Comparison of ENCODE assay signal across 8 cellular contexts in the genomic region with DNA sequence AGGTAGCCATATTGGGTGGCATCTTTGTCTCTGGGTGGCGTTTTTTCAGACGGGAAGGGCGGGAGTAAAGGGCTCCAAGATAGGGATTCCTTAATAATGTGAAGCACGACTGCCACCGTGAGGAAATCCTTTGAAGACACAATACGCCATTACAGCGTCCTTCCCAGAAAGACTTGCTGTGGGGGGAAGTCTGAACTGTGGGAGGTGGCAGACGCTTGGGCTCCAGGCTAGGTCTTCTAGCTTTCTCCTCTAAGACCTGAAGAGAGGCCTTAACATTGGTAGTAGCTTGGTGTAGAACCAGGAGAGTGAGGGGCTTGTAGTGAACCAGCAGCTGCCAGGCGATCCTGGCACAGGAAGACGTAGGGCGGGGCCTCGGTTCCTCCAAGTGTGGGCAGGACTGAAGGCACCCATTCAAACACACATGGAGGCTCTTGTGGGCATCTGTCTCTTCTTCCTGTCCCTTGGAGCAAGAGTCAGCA.
DNase-seq lines count a peak whose midpoint lies in the region; ATAC-seq and TF ChIP-seq lines count a peak whose summit lies in the region.
"Had no signal": no experiment of that assay in that cellular context is flagged by ENCODE, and none has a peak within 500 bp of the region (broad histone marks: within the 10 kb centered on the region; RNA-seq: fewer than 3 reads in every experiment).

No MANE protein-coding gene starts in this region.

- no peaks in the 10 kb centered on the region for H3K9me3 ChIP-seq in esophagus squamous epithelium
- peaks cover 0 to 12% (median 4%) of the 10 kb centered on the region in 4 donors for H3K9me3 ChIP-seq in stomach

- intact Hi-C loops in esophagus squamous epithelium (cut with DNase I) (no loop called here), stomach (cut with DNase I; ENCODE audit: low total_unique reads) (no loop called here)

- TF ChIP-seq POLR2A in esophagus squamous epithelium (IDR thresholded peaks at IDR 0.05) = no peak
- no peak for TF ChIP-seq POLR2A in stomach (IDR thresholded peaks at IDR 0.05)

- H3K27ac ChIP-seq in esophagus squamous epithelium (peak overlapping the region in 2 of 4 donors; percentile 77 to 84), stomach (peak overlapping the region in 3 of 5 donors; percentile 83 to 91 (median 86))

- peak; percentile 11 for DNase-seq in esophagus squamous epithelium (lab: John Stamatoyannopoulos, UW)
- DNase-seq in stomach = peak; percentile 89
- DNase-seq in COLO668 (lab: John Stamatoyannopoulos, UW; ENCODE audit: unreplicated experiment) = no peak
- no peak for DNase-seq in activated naive CD8-positive, alpha-beta T cell treated with anti-CD3 and anti-CD28 coated beads for 36 hours
- DNase-seq in pons (ENCODE audit: low spot score) = no peak

- H3K4me1 ChIP-seq in esophagus squamous epithelium (no peaks in the 10 kb centered on the region), stomach (peaks cover 0 to 10% (median 3%) of the 10 kb centered on the region in 4 donors)

- H3K27me3 ChIP-seq in esophagus squamous epithelium (no peaks in the 10 kb centered on the region), stomach (no peaks in the 10 kb centered on the region)

- peak; percentile 70 for ATAC-seq in GM19395 (IDR thresholded peaks at IDR 0.05; ENCODE audit: unreplicated experiment)

- peaks cover 5 to 8% (median 5%) of the 10 kb centered on the region in 3 donors for H3K4me1 Mint-ChIP-seq in IgD-negative memory B cell
- H3K4me1 Mint-ChIP-seq in activated naive CD8-positive, alpha-beta T cell treated with anti-CD3 and anti-CD28 coated beads for 36 hours = no peaks in the 10 kb centered on the region
- H3K4me1 Mint-ChIP-seq: neural crest cell had no signal

- H3K4me3 ChIP-seq in esophagus squamous epithelium (peak overlapping the region in 2 of 4 donors; percentile 49 to 58), stomach (peak overlapping the region in 2 of 4 donors; percentile 41 to 51)

- H3K27me3 Mint-ChIP-seq in IgD-negative memory B cell = no peaks in the 10 kb centered on the region
- no peaks in the 10 kb centered on the region for H3K27me3 Mint-ChIP-seq in activated naive CD8-positive, alpha-beta T cell treated with anti-CD3 and anti-CD28 coated beads for 36 hours

- peak overlapping the region; percentile 79 to 100 (median 98) for H3K27ac Mint-ChIP-seq in IgD-negative memory B cell
- H3K27ac Mint-ChIP-seq in activated naive CD8-positive, alpha-beta T cell treated with anti-CD3 and anti-CD28 coated beads for 36 hours = no peak overlapping the region

- no peaks in the 10 kb centered on the region for H3K36me3 ChIP-seq in esophagus squamous epithelium
- H3K36me3 ChIP-seq in stomach = no peaks in the 10 kb centered on the region

- peak overlapping the region; percentile 92 to 100 (median 96) for H3K4me3 Mint-ChIP-seq in IgD-negative memory B cell
- H3K4me3 Mint-ChIP-seq in activated naive CD8-positive, alpha-beta T cell treated with anti-CD3 and anti-CD28 coated beads for 36 hours = no peak overlapping the region
- H3K4me3 Mint-ChIP-seq: neural crest cell had no signal

- peaks cover 0 to 9% (median 1%) of the 10 kb centered on the region in 3 donors for H3K9me3 Mint-ChIP-seq in IgD-negative memory B cell
- peaks cover 4% of the 10 kb centered on the region for H3K9me3 Mint-ChIP-seq in activated naive CD8-positive, alpha-beta T cell treated with anti-CD3 and anti-CD28 coated beads for 36 hours

- H3K36me3 Mint-ChIP-seq in IgD-negative memory B cell = no peaks in the 10 kb centered on the region
- peaks cover 28% of the 10 kb centered on the region for H3K36me3 Mint-ChIP-seq in activated naive CD8-positive, alpha-beta T cell treated with anti-CD3 and anti-CD28 coated beads for 36 hours

- 48 to 92% methylated on average over 8 to 11 of the region's 12 CpGs for WGBS in esophagus squamous epithelium, 2 donors
- WGBS in stomach, 5 donors = 43 to 95% (median 89%) methylated on average over 9 to 12 of the region's 12 CpGs

- TF ChIP-seq EP300 in stomach (IDR thresholded peaks at IDR 0.05) = no peak

- TF ChIP-seq CTCF in esophagus squamous epithelium (IDR thresholded peaks at IDR 0.05) = peak in 3 of 6 experiments; percentile 27 to 58 (median 38)
- TF ChIP-seq CTCF in stomach (IDR thresholded peaks at IDR 0.05) = peak in 3 of 7 experiments; percentile 11 to 41 (median 40)

Comparison
In these comparisons a context has a peak if more than half of its experiments do, and no peak if none do; other contexts are left out.
1. DNase-seq: peak in esophagus squamous epithelium (single experiment) and stomach (single experiment); none in COLO668 (single experiment), activated naive CD8-positive, alpha-beta T cell treated with anti-CD3 and anti-CD28 coated beads for 36 hours (single experiment) and pons (single experiment).